19 cellular contexts compared by ENCODE assay signal in the genomic region with DNA sequence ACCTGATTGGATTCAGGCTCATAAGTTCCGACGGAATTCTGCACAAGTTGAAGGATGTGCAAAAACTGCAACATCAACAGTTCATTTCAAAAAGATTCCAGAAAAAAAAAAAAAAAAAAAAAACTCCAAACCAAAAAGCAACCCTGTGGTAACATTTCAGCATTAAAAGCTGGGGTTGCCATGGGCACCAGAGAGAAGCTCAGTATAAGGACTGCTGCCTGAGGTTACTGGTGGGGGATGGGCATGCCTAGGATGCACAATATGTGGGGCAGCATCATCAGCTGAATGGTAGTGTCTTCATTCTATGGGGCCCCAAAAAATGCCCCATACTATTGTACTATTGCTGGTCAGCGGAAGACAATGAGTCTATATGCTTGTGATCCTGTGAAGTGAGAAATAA.
"Had no signal": no experiment of that assay in that cellular context is flagged by ENCODE, and none has a peak within 500 bp of the region (broad histone marks: within the 10 kb centered on the region; RNA-seq: fewer than 3 reads in every experiment).

No MANE protein-coding gene starts in this region.

- H3K9me3 ChIP-seq: heart left ventricle, mucosa of descending colon, right atrium auricular region, sigmoid colon, testis, transverse colon had no signal

- H3K4me1 ChIP-seq: right atrium auricular region had no signal

- H3K4me3 Mint-ChIP-seq: naive thymus-derived CD8-positive, alpha-beta T cell; stimulated activated naive B cell treated with anti-CD40 and anti-IgM and Interleukin-4, amounts not matched to agents 10 μg/mL and 1 μg/mL and 100 μg/mL, for 72 hours; stimulated activated naive CD8-positive, alpha-beta T cell treated with anti-CD3 and anti-CD28 coated beads, Interleukin-15, amount 100 ng/mL, for 72 hours had no signal

- ATAC-seq: esophagus mucosa; heart left ventricle; left lobe of liver; mucosa of descending colon; naive thymus-derived CD8-positive, alpha-beta T cell; stimulated activated naive B cell treated with anti-CD40 and anti-IgM and Interleukin-4, amounts not matched to agents 10 μg/mL and 1 μg/mL and 100 μg/mL, for 72 hours; stimulated activated naive CD8-positive, alpha-beta T cell treated with anti-CD3 and anti-CD28 coated beads, Interleukin-15, amount 100 ng/mL, for 72 hours had no signal

- DNase-seq: effector memory CD4-positive, alpha-beta T cell; heart left ventricle; hippocampal formation; islet precursor cell; mammary epithelial cell; mucosa of descending colon; naive thymus-derived CD8-positive, alpha-beta T cell; posterior cingulate gyrus; sigmoid colon; stimulated activated CD4-positive, alpha-beta T cell treated with anti-CD3 and anti-CD28 coated beads, Interleukin-2, amount 100 ng/mL, for 24 hours; stimulated activated CD4-positive, alpha-beta T cell treated with anti-CD3 and anti-CD28 coated beads, Interleukin-4, amount 100 ng/mL, for 4 hours; stimulated activated naive B cell treated with anti-CD40 and anti-IgM and Interleukin-4, amounts not matched to agents 10 μg/mL and 1 μg/mL and 100 μg/mL, for 72 hours; stimulated activated naive CD8-positive, alpha-beta T cell treated with anti-CD3 and anti-CD28 coated beads, Interleukin-15, amount 100 ng/mL, for 72 hours; testis; transverse colon had no signal

- H3K27me3 ChIP-seq: testis had no signal

- H3K27ac Mint-ChIP-seq: naive thymus-derived CD8-positive, alpha-beta T cell; stimulated activated naive B cell treated with anti-CD40 and anti-IgM and Interleukin-4, amounts not matched to agents 10 μg/mL and 1 μg/mL and 100 μg/mL, for 72 hours; stimulated activated naive CD8-positive, alpha-beta T cell treated with anti-CD3 and anti-CD28 coated beads, Interleukin-15, amount 100 ng/mL, for 72 hours had no signal

- H3K27ac ChIP-seq: heart left ventricle, right atrium auricular region, sigmoid colon, skin epidermis, testis, transverse colon had no signal

- H3K36me3 Mint-ChIP-seq: naive thymus-derived CD8-positive, alpha-beta T cell; stimulated activated naive B cell treated with anti-CD40 and anti-IgM and Interleukin-4, amounts not matched to agents 10 μg/mL and 1 μg/mL and 100 μg/mL, for 72 hours had no signal

- H3K9me3 Mint-ChIP-seq: stimulated activated naive B cell treated with anti-CD40 and anti-IgM and Interleukin-4, amounts not matched to agents 10 μg/mL and 1 μg/mL and 100 μg/mL, for 72 hours; stimulated activated naive CD8-positive, alpha-beta T cell treated with anti-CD3 and anti-CD28 coated beads, Interleukin-15, amount 100 ng/mL, for 72 hours had no signal

- H3K4me3 ChIP-seq: heart left ventricle, mucosa of descending colon, right atrium auricular region, sigmoid colon, skin epidermis, testis, transverse colon had no signal

- H3K36me3 ChIP-seq: heart left ventricle, right atrium auricular region, sigmoid colon, transverse colon had no signal
